8 cellular contexts compared by ENCODE assay signal in genomic region chr3:134485620-134486576, GRCh38. TPM values are rescaled to one million over a fixed set of nuclear protein-coding genes. Genes with fewer than 3 reads are reported as not detected.
A peak's percentile ranks its signal among the peaks of the same experiment; 100 is the strongest.
DNase-seq lines count a peak whose midpoint lies in the region; ATAC-seq lines count a peak whose summit lies in the region.

Gene ANAPC13, minus strand, starts transcription at chr3:134485985. Its CDS starts 3,081 bp downstream, at chr3:134482904.
Gene CEP63, plus strand, starts transcription at chr3:134486057. Its CDS starts 9,264 bp downstream, at chr3:134495321.

- DNase-seq in NCI-H69 (lab: John Stamatoyannopoulos, UW) = peak; percentile 97
- peak; percentile 96 for DNase-seq in activated CD4-positive, alpha-beta T cell treated with anti-CD3 and anti-CD28 coated beads, Interleukin-2, amount 10 ng/mL, durations not matched to agents 7 days and 5 days
- DNase-seq in dedifferentiated amniotic fluid mesenchymal stem cell (ENCODE audit: extremely low spot score) = peak; percentile 97
- peak; percentile 95 for DNase-seq in left lobe of liver (ENCODE audit: low spot score)
- peak; percentile 92 for DNase-seq in stimulated activated CD4-positive, alpha-beta T cell treated with anti-CD3 and anti-CD28 coated beads, Interleukin-2, amount 100 ng/mL, for 4 hours (ENCODE audit: low read depth)

- peak within 1 kb of the TSS; percentile 93 for H3K4me2 ChIP-seq in BLaER1

- POLR2A ChIA-PET in activated CD4-positive, alpha-beta T cell treated with anti-CD3 and anti-CD28 coated beads, Interleukin-2, amount 10 ng/mL, durations not matched to agents 7 days and 5 days (lab: Charles Lee) = interaction anchor here (1.2 kb wide), 1 partner anchor 235 kb away, joined by 3 read pairs; the partner anchor contains the start of gene RYK

- H3K4me3 Mint-ChIP-seq in activated CD4-positive, alpha-beta T cell treated with anti-CD3 and anti-CD28 coated beads, Interleukin-2, amount 10 ng/mL, durations not matched to agents 7 days and 5 days = peak within 1 kb of the TSS; percentile 96

- ATAC-seq in GM19328 (IDR thresholded peaks at IDR 0.05; ENCODE audit: unreplicated experiment) (peak; percentile 80), HG03520 (IDR thresholded peaks at IDR 0.05; ENCODE audit: unreplicated experiment) (peak; percentile 75), left lobe of liver (peak; percentile 86)

- H3K27me3 ChIP-seq in BLaER1 = no peaks in the 10 kb centered on the region

- peaks cover 12% of the 10 kb centered on the region; the same call in 1 of the 2 replicates for H4K20me1 ChIP-seq in BLaER1

- peak within 1 kb of the TSS; percentile 99 for H3K27ac Mint-ChIP-seq in activated CD4-positive, alpha-beta T cell treated with anti-CD3 and anti-CD28 coated beads, Interleukin-2, amount 10 ng/mL, durations not matched to agents 7 days and 5 days

- CTCF ChIA-PET in activated CD4-positive, alpha-beta T cell treated with anti-CD3 and anti-CD28 coated beads, Interleukin-2, amount 10 ng/mL, durations not matched to agents 7 days and 5 days (lab: Charles Lee) = interaction anchor here (0.6 to 1.7 kb wide), 5 partner anchors 9 to 819 kb away, joined by 3 to 7 read pairs (median 3); no protein-coding TSS in a partner anchor

- peak within 1 kb of the TSS; percentile 98 for H3K27ac ChIP-seq in BLaER1

- peaks cover 47% of the 10 kb centered on the region for H3K4me1 Mint-ChIP-seq in activated CD4-positive, alpha-beta T cell treated with anti-CD3 and anti-CD28 coated beads, Interleukin-2, amount 10 ng/mL, durations not matched to agents 7 days and 5 days

- no peaks in the 10 kb centered on the region for H3K27me3 Mint-ChIP-seq in activated CD4-positive, alpha-beta T cell treated with anti-CD3 and anti-CD28 coated beads, Interleukin-2, amount 10 ng/mL, durations not matched to agents 7 days and 5 days

- H3K9me3 Mint-ChIP-seq in activated CD4-positive, alpha-beta T cell treated with anti-CD3 and anti-CD28 coated beads, Interleukin-2, amount 10 ng/mL, durations not matched to agents 7 days and 5 days = no peaks in the 10 kb centered on the region

- H3K36me3 ChIP-seq in BLaER1 = peaks cover 22% of the 10 kb centered on the region

- no peaks in the 10 kb centered on the region for H3K9me3 ChIP-seq in BLaER1

- peak within 1 kb of the TSS; percentile 91 for H3K4me3 ChIP-seq in BLaER1

- H3K36me3 Mint-ChIP-seq in activated CD4-positive, alpha-beta T cell treated with anti-CD3 and anti-CD28 coated beads, Interleukin-2, amount 10 ng/mL, durations not matched to agents 7 days and 5 days (ENCODE audit: low read depth) = peaks cover 34% of the 10 kb centered on the region

- H3K9ac ChIP-seq in BLaER1 = peak within 1 kb of the TSS; percentile 97

- peaks cover 39% of the 10 kb centered on the region for H3K4me1 ChIP-seq in BLaER1

RNA-seq across cellular contexts. Expression of gene ANAPC13, which starts in this region (rescaled TPM):
- total RNA-seq in activated CD4-positive, alpha-beta T cell treated with anti-CD3 and anti-CD28 coated beads, Interleukin-2, amount 10 ng/mL, durations not matched to agents 7 days and 5 days = 10 to 100 TPM; 33.5 to 36.5 TPM
- total RNA-seq in left lobe of liver = 25.4 TPM

RNA-seq across cellular contexts. Expression of gene CEP63, which starts in this region (rescaled TPM):
- total RNA-seq in activated CD4-positive, alpha-beta T cell treated with anti-CD3 and anti-CD28 coated beads, Interleukin-2, amount 10 ng/mL, durations not matched to agents 7 days and 5 days = 10 to 100 TPM; 25.4 to 26.6 TPM
- 9.6 TPM for total RNA-seq in left lobe of liver

Comparison
In these comparisons a context has a peak if more than half of its experiments do, and no peak if none do; other contexts are left out.
1. Peak in every context shown above with its lines: DNase-seq, ATAC-seq, H3K4me3 ChIP-seq and H3K27ac ChIP-seq.